Comparison of ENCODE assay signal across 11 cellular contexts in genomic region chr2:33214436-33214835, GRCh38.
DNase-seq lines count a peak whose midpoint lies in the region; ATAC-seq, FAIRE-seq and TF ChIP-seq lines count a peak whose summit lies in the region.
"Had no signal": no experiment of that assay in that cellular context is flagged by ENCODE, and none has a peak within 500 bp of the region (broad histone marks: within the 10 kb centered on the region; RNA-seq: fewer than 3 reads in every experiment).

No MANE protein-coding gene starts in this region.

- ATAC-seq in activated naive CD8-positive, alpha-beta T cell treated with anti-CD3 and anti-CD28 coated beads, Interleukin-2, amount 50 U/mL, for 24 hours = peak; percentile 78

- H3K9me3 Mint-ChIP-seq in activated naive CD8-positive, alpha-beta T cell treated with anti-CD3 and anti-CD28 coated beads, Interleukin-2, amount 50 U/mL, for 24 hours = no peaks in the 10 kb centered on the region
- no peaks in the 10 kb centered on the region for H3K9me3 Mint-ChIP-seq in activated naive CD8-positive, alpha-beta T cell treated with anti-CD3 and anti-CD28 coated beads for 36 hours
- no peaks in the 10 kb centered on the region for H3K9me3 Mint-ChIP-seq in astrocyte (ENCODE audit: unreplicated experiment)

- FAIRE-seq in astrocyte (lab: Jason Lieb, UNC) = no peak

- no peak overlapping the region for H3K27ac Mint-ChIP-seq in activated naive CD8-positive, alpha-beta T cell treated with anti-CD3 and anti-CD28 coated beads, Interleukin-2, amount 50 U/mL, for 24 hours
- H3K27ac Mint-ChIP-seq in activated naive CD8-positive, alpha-beta T cell treated with anti-CD3 and anti-CD28 coated beads for 36 hours = no peak overlapping the region
- H3K27ac Mint-ChIP-seq in astrocyte (ENCODE audit: unreplicated experiment) = no peak overlapping the region

- DNase-seq in activated naive CD8-positive, alpha-beta T cell treated with anti-CD3 and anti-CD28 coated beads, Interleukin-2, amount 50 U/mL, for 24 hours = peak; percentile 7
- DNase-seq in activated naive CD8-positive, alpha-beta T cell treated with anti-CD3 and anti-CD28 coated beads for 36 hours = no peak
- DNase-seq in astrocyte (ENCODE audit: low read depth) = peak; percentile 86
- DNase-seq in iris pigment epithelial cell (ENCODE audit: low read depth) = peak; percentile 96
- DNase-seq in vagina (ENCODE audit: extremely low spot score in 2 of 2) = no peak
- DNase-seq in AG20443 (ENCODE audit: low spot score) = no peak
- no peak for DNase-seq in posterior vena cava (ENCODE audit: low spot score)
- no peak for DNase-seq in effector CD8-positive, alpha-beta T cell (lab: John Stamatoyannopoulos, UW)
- DNase-seq: activated CD8-positive, alpha-beta memory T cell treated with anti-CD3 and anti-CD28 coated beads for 24 hours; NCI-H1930; posterior cingulate gyrus had no signal

- peaks cover 4% of the 10 kb centered on the region for H3K79me2 ChIP-seq in astrocyte (ENCODE audit: insufficient read depth, low read length)

- H3K4me1 Mint-ChIP-seq in activated naive CD8-positive, alpha-beta T cell treated with anti-CD3 and anti-CD28 coated beads, Interleukin-2, amount 50 U/mL, for 24 hours = peaks cover 9% of the 10 kb centered on the region
- no peaks in the 10 kb centered on the region for H3K4me1 Mint-ChIP-seq in activated naive CD8-positive, alpha-beta T cell treated with anti-CD3 and anti-CD28 coated beads for 36 hours
- peaks cover 52% of the 10 kb centered on the region for H3K4me1 Mint-ChIP-seq in astrocyte (ENCODE audit: low read depth, unreplicated experiment)

- H3K9me3 ChIP-seq in astrocyte (ENCODE audit: insufficient read depth, low read depth, low read length) (no peaks in the 10 kb centered on the region), vagina (no peaks in the 10 kb centered on the region)

- intact Hi-C loops in vagina (cut with DNase I) = loop anchor here (10.0 kb wide), 1 partner anchor 70 kb away; no protein-coding TSS in a partner anchor
- intact Hi-C loops in posterior vena cava (cut with DNase I) = loop anchor here in 1 of 2 donors (10.0 kb wide), 1 partner anchor 50 kb away; no protein-coding TSS in a partner anchor

- H4K20me1 ChIP-seq in astrocyte (ENCODE audit: insufficient read depth, low read length) = no peaks in the 10 kb centered on the region

- H3K4me1 ChIP-seq in astrocyte (ENCODE audit: insufficient read depth, low read length) (peaks cover 74% of the 10 kb centered on the region), vagina (peaks cover 47% of the 10 kb centered on the region)

- H3K27me3 Mint-ChIP-seq in activated naive CD8-positive, alpha-beta T cell treated with anti-CD3 and anti-CD28 coated beads, Interleukin-2, amount 50 U/mL, for 24 hours = peaks cover 3% of the 10 kb centered on the region
- peaks cover 5% of the 10 kb centered on the region for H3K27me3 Mint-ChIP-seq in activated naive CD8-positive, alpha-beta T cell treated with anti-CD3 and anti-CD28 coated beads for 36 hours
- H3K27me3 Mint-ChIP-seq in astrocyte (ENCODE audit: low read depth, unreplicated experiment) = no peaks in the 10 kb centered on the region

- H3K27me3 ChIP-seq in astrocyte (ENCODE audit: insufficient read depth, low read length) (no peaks in the 10 kb centered on the region), vagina (no peaks in the 10 kb centered on the region)

- H3K9ac ChIP-seq in astrocyte (ENCODE audit: low read length) = peak overlapping the region; percentile 80

- peak overlapping the region; percentile 59 for H3K4me2 ChIP-seq in astrocyte (ENCODE audit: low read length)

- H3K4me3 ChIP-seq in astrocyte (ENCODE audit: insufficient read depth, low read depth, low read length) = no peak overlapping the region
- no peak overlapping the region for H3K4me3 ChIP-seq in vagina

- H3K36me3 ChIP-seq in astrocyte (ENCODE audit: insufficient read depth, low read length) = peaks cover 4% of the 10 kb centered on the region
- H3K36me3 ChIP-seq in vagina = no peaks in the 10 kb centered on the region

- TF ChIP-seq CTCF in astrocyte (IDR thresholded peaks at IDR 0.05; ENCODE audit: insufficient read depth, low read depth, low read length) = no peak
- TF ChIP-seq CTCF in vagina (IDR thresholded peaks at IDR 0.05) = no peak

- H3K36me3 Mint-ChIP-seq in activated naive CD8-positive, alpha-beta T cell treated with anti-CD3 and anti-CD28 coated beads, Interleukin-2, amount 50 U/mL, for 24 hours (ENCODE audit: low read depth) = no peaks in the 10 kb centered on the region
- no peaks in the 10 kb centered on the region for H3K36me3 Mint-ChIP-seq in activated naive CD8-positive, alpha-beta T cell treated with anti-CD3 and anti-CD28 coated beads for 36 hours
- no peaks in the 10 kb centered on the region for H3K36me3 Mint-ChIP-seq in astrocyte (ENCODE audit: low read depth, unreplicated experiment)

- peak overlapping the region; percentile 98 for H3K27ac ChIP-seq in astrocyte (ENCODE audit: low read depth, low read length)
- peak overlapping the region; percentile 14 for H3K27ac ChIP-seq in vagina

- no peak overlapping the region for H2AFZ ChIP-seq in astrocyte (ENCODE audit: low read depth, low read length)

- no peak for TF ChIP-seq POLR2A in vagina (IDR thresholded peaks at IDR 0.05)

- no peak overlapping the region for H3K4me3 Mint-ChIP-seq in activated naive CD8-positive, alpha-beta T cell treated with anti-CD3 and anti-CD28 coated beads, Interleukin-2, amount 50 U/mL, for 24 hours
- H3K4me3 Mint-ChIP-seq in activated naive CD8-positive, alpha-beta T cell treated with anti-CD3 and anti-CD28 coated beads for 36 hours = no peak overlapping the region
- H3K4me3 Mint-ChIP-seq in astrocyte (ENCODE audit: unreplicated experiment) = no peak overlapping the region

Comparison
In these comparisons a context has a peak if more than half of its experiments do, and no peak if none do; other contexts are left out.
1. DNase-seq: peak in activated naive CD8-positive, alpha-beta T cell treated with anti-CD3 and anti-CD28 coated beads, Interleukin-2, amount 50 U/mL, for 24 hours (single experiment), astrocyte (single experiment) and iris pigment epithelial cell (single experiment); none in activated naive CD8-positive, alpha-beta T cell treated with anti-CD3 and anti-CD28 coated beads for 36 hours (single experiment), vagina (0 of 2), AG20443 (single experiment), posterior vena cava (single experiment) and effector CD8-positive, alpha-beta T cell (single experiment).